20 cellular contexts compared by ENCODE assay signal in genomic region chr5:91417219-91417618, GRCh38. TPM values are rescaled to one million over a fixed set of nuclear protein-coding genes. Genes with fewer than 3 reads are reported as not detected.
A peak's percentile ranks its signal among the peaks of the same experiment; 100 is the strongest.
DNase-seq lines count a peak whose midpoint lies in the region; ATAC-seq and TF ChIP-seq lines count a peak whose summit lies in the region.
"Had no signal": no experiment of that assay in that cellular context is flagged by ENCODE, and none has a peak within 500 bp of the region (broad histone marks: within the 10 kb centered on the region; RNA-seq: fewer than 3 reads in every experiment).

No MANE protein-coding gene starts in this region.

- H3K4me3 ChIP-seq in astrocyte of the spinal cord (ENCODE audit: low read depth, low read length) (no peak overlapping the region), fibroblast of villous mesenchyme (ENCODE audit: low read depth, low read length) (no peak overlapping the region), GM23338 (no peak overlapping the region), H7 (ENCODE audit: insufficient read depth, low read depth, low read length) (no peak overlapping the region)
- H3K4me3 ChIP-seq: GM23248, thyroid gland had no signal

- H3F3A ChIP-seq in GM23338 (replicated peaks; ENCODE audit: low read depth) = no peaks in the 10 kb centered on the region

- no peak for ATAC-seq in stimulated activated effector memory CD8-positive, alpha-beta T cell treated with anti-CD3 and anti-CD28 coated beads, Interleukin-12 subunit alpha, Interleukin-12 subunit beta, amount 100 ng/mL, for 72 hours
- no peak for ATAC-seq in GM23338
- ATAC-seq: activated CD8-positive, alpha-beta T cell treated with anti-CD3 and anti-CD28 coated beads for 36 hours; HepG2; stimulated activated naive CD8-positive, alpha-beta T cell treated with anti-CD3 and anti-CD28 coated beads, Interleukin-15, Interleukin-2, amounts not matched to agents 100 U/mL and 50 U/mL, for 24 hours had no signal

- no peaks in the 10 kb centered on the region for H3K79me2 ChIP-seq in GM23338 (replicated peaks; ENCODE audit: insufficient read depth)

- no peaks in the 10 kb centered on the region for H3K9me3 Mint-ChIP-seq in stimulated activated effector memory CD8-positive, alpha-beta T cell treated with anti-CD3 and anti-CD28 coated beads, Interleukin-12 subunit alpha, Interleukin-12 subunit beta, amount 100 ng/mL, for 72 hours
- H3K9me3 Mint-ChIP-seq in GM23338 = no peaks in the 10 kb centered on the region
- H3K9me3 Mint-ChIP-seq: activated CD8-positive, alpha-beta T cell treated with anti-CD3 and anti-CD28 coated beads for 36 hours; central memory CD8-positive, alpha-beta T cell; T-helper 2 cell treated with Interferon-gamma antibody and Interleukin-4, amounts not matched to agents 5 μg/mL and 100 μg/mL, for 36 hours had no signal

- H3K4me1 Mint-ChIP-seq in stimulated activated effector memory CD8-positive, alpha-beta T cell treated with anti-CD3 and anti-CD28 coated beads, Interleukin-12 subunit alpha, Interleukin-12 subunit beta, amount 100 ng/mL, for 72 hours = peaks cover 7% of the 10 kb centered on the region
- H3K4me1 Mint-ChIP-seq in GM23338 = peaks cover 16% of the 10 kb centered on the region
- H3K4me1 Mint-ChIP-seq: B cell had no signal

- peak overlapping the region; percentile 4 for H3K27ac Mint-ChIP-seq in stimulated activated effector memory CD8-positive, alpha-beta T cell treated with anti-CD3 and anti-CD28 coated beads, Interleukin-12 subunit alpha, Interleukin-12 subunit beta, amount 100 ng/mL, for 72 hours
- H3K27ac Mint-ChIP-seq in GM23338 = no peak overlapping the region
- H3K27ac Mint-ChIP-seq: activated CD8-positive, alpha-beta T cell treated with anti-CD3 and anti-CD28 coated beads for 36 hours; B cell; T-helper 2 cell treated with Interferon-gamma antibody and Interleukin-4, amounts not matched to agents 5 μg/mL and 100 μg/mL, for 36 hours had no signal

- H3K4me1 ChIP-seq in GM23338 (ENCODE audit: insufficient read depth) = peaks cover 12% of the 10 kb centered on the region

- in situ Hi-C loops in astrocyte of the spinal cord (cut with HindIII; ENCODE audit: low sequenced_read_pairs) = no loop called here

- H3K27me3 Mint-ChIP-seq in GM23338 (ENCODE audit: insufficient read depth, low read depth, poor library complexity) = peaks cover 2% of the 10 kb centered on the region
- H3K27me3 Mint-ChIP-seq: activated CD8-positive, alpha-beta T cell treated with anti-CD3 and anti-CD28 coated beads for 36 hours; B cell; central memory CD8-positive, alpha-beta T cell had no signal

- no peak overlapping the region for H2AFZ ChIP-seq in GM23338
- H2AFZ ChIP-seq: GM23248 had no signal

- no peak overlapping the region for H3K4me2 ChIP-seq in GM23338

- no peak overlapping the region for H3K27ac ChIP-seq in GM23338 (ENCODE audit: low read depth)
- H3K27ac ChIP-seq: epithelial cell of prostate, GM23248, thyroid gland had no signal

- TF ChIP-seq CTCF in astrocyte of the spinal cord (IDR thresholded peaks at IDR 0.05; ENCODE audit: low read depth, low read length) (no peak), fibroblast of villous mesenchyme (IDR thresholded peaks at IDR 0.05; ENCODE audit: insufficient read depth, low read depth, low read length) (no peak), GM23338 (conservative IDR thresholded peaks at IDR 0.05; ENCODE audit: low read depth in 2 of 2) (no peak)

- no peaks in the 10 kb centered on the region for H3K36me3 Mint-ChIP-seq in stimulated activated effector memory CD8-positive, alpha-beta T cell treated with anti-CD3 and anti-CD28 coated beads, Interleukin-12 subunit alpha, Interleukin-12 subunit beta, amount 100 ng/mL, for 72 hours
- no peaks in the 10 kb centered on the region for H3K36me3 Mint-ChIP-seq in GM23338 (ENCODE audit: low read depth)

- DNase-seq in HCEC 1CT = peak; percentile 49
- DNase-seq in astrocyte of the spinal cord (ENCODE audit: low read depth, low spot score) = peak; percentile 7
- DNase-seq in fibroblast of villous mesenchyme (ENCODE audit: low read depth) = peak; percentile 92
- DNase-seq in stimulated activated effector memory CD8-positive, alpha-beta T cell treated with anti-CD3 and anti-CD28 coated beads, Interleukin-12 subunit alpha, Interleukin-12 subunit beta, amount 100 ng/mL, for 72 hours (ENCODE audit: low spot score in 2 of 2) = no peak
- no peak for DNase-seq in occipital lobe (lab: John Stamatoyannopoulos, UW)
- no peak for DNase-seq in GM23338 (ENCODE audit: low spot score)
- DNase-seq in H7 = no peak
- DNase-seq: activated CD8-positive, alpha-beta T cell treated with anti-CD3 and anti-CD28 coated beads for 36 hours; amygdala; GM23248; kidney glomerular epithelial cell; NCI-H1694; stimulated activated CD4-positive, alpha-beta T cell treated with anti-CD3 and anti-CD28 coated beads, Interleukin-4, amount 100 ng/mL, for 24 hours; stimulated activated naive CD8-positive, alpha-beta T cell treated with anti-CD3 and anti-CD28 coated beads, Interleukin-15, Interleukin-2, amounts not matched to agents 100 U/mL and 50 U/mL, for 24 hours; thyroid gland had no signal

- H3K36me3 ChIP-seq in GM23338 (ENCODE audit: insufficient read depth) (no peaks in the 10 kb centered on the region), H7 (replicated peaks; ENCODE audit: control insufficient read depth, insufficient read depth, low read length) (no peaks in the 10 kb centered on the region)
- H3K36me3 ChIP-seq: thyroid gland had no signal

- no peak overlapping the region for H3K4me3 Mint-ChIP-seq in stimulated activated effector memory CD8-positive, alpha-beta T cell treated with anti-CD3 and anti-CD28 coated beads, Interleukin-12 subunit alpha, Interleukin-12 subunit beta, amount 100 ng/mL, for 72 hours
- H3K4me3 Mint-ChIP-seq in GM23338 = no peak overlapping the region
- H3K4me3 Mint-ChIP-seq: activated CD8-positive, alpha-beta T cell treated with anti-CD3 and anti-CD28 coated beads for 36 hours; B cell; central memory CD8-positive, alpha-beta T cell; T-helper 2 cell treated with Interferon-gamma antibody and Interleukin-4, amounts not matched to agents 5 μg/mL and 100 μg/mL, for 36 hours had no signal

- no peaks in the 10 kb centered on the region for H3K27me3 ChIP-seq in GM23338 (ENCODE audit: insufficient read depth)
- H3K27me3 ChIP-seq in H7 (ENCODE audit: control insufficient read depth, insufficient read depth, low read length) = no peaks in the 10 kb centered on the region
- H3K27me3 ChIP-seq: thyroid gland had no signal

- H3K9me2 ChIP-seq in GM23338 (ENCODE audit: insufficient read depth) = no peaks in the 10 kb centered on the region

- H4K20me1 ChIP-seq in GM23338 (replicated peaks; ENCODE audit: insufficient read depth) = no peaks in the 10 kb centered on the region

TF ChIP-seq in GM23338, 12 proteins besides CTCF, POLR2A, EP300 and RAD21 (continues in another document):
- TF ChIP-seq POLR2AphosphoS5 (IDR thresholded peaks at IDR 0.05; ENCODE audit: low read depth) (no peak), CREB1 (CRISPR knock-in tag; IDR thresholded peaks at IDR 0.05; ENCODE audit: low read depth) (no peak)

RNA-seq across cellular contexts. Expression of gene ARRDC3, which starts 34.1 kb away (rescaled TPM):
- total RNA-seq in fibroblast of villous mesenchyme = 56.4 and 56.6 TPM in 2 replicates
- total RNA-seq in occipital lobe = 413 TPM
- 13.6 and 16.5 TPM in 2 replicates for total RNA-seq in GM23338 (2014; rRNA removed; shearing (Covaris generic))
- polyA plus RNA-seq in GM23338 (2016; fragmentation: Nextera tagmentation; extraction: Ambion mirVana) = 8.5 and 11.9 TPM in 2 replicates
- 21.3 and 23.7 TPM in 2 replicates for total RNA-seq in H7 (2014; rRNA removed; shearing (Covaris generic))

Comparison
In these comparisons a context has a peak if more than half of its experiments do, and no peak if none do; other contexts are left out.
1. DNase-seq: peak in HCEC 1CT (single experiment), astrocyte of the spinal cord (single experiment) and fibroblast of villous mesenchyme (single experiment); none in stimulated activated effector memory CD8-positive, alpha-beta T cell treated with anti-CD3 and anti-CD28 coated beads, Interleukin-12 subunit alpha, Interleukin-12 subunit beta, amount 100 ng/mL, for 72 hours (0 of 2), occipital lobe (single experiment), GM23338 (single experiment) and H7 (single experiment).